Comparison of ENCODE assay signal across 28 cellular contexts in the genomic region with DNA sequence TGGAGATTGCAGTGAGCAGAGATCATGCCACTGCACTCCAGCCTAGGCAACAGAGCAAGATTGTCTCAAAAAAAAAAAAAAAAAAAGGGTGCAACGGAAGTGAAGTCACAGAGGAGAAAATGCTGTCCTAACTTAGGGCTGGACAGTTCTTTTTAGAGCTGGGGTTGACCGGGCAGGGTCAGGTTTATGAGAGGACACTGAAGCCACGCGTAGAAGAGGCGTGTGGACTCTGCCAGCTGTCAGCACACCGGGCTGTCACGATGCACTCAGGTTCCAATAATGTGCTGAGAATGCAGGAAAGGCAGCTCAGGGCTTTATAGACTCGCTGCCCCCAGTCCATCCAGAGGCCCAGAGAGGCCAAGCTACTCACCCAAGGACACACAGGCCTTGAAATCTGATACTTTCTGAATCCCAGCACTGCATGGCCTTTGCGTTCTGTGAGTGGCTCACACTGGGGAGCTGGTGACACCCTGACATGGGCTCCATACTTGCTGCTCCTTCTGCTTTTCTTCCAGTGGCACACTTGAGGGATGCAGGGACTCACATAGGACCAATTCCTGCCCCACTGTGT. TPM values are rescaled to one million over a fixed set of nuclear protein-coding genes. Genes with fewer than 3 reads are reported as not detected.
DNase-seq lines count a peak whose midpoint lies in the region; ATAC-seq, FAIRE-seq and TF ChIP-seq lines count a peak whose summit lies in the region.
"Had no signal": no experiment of that assay in that cellular context is flagged by ENCODE, and none has a peak within 500 bp of the region (broad histone marks: within the 10 kb centered on the region; RNA-seq: fewer than 3 reads in every experiment).

No MANE protein-coding gene starts in this region.

- no peak overlapping the region for H2AFZ ChIP-seq in H1 (ENCODE audit: low read length)

- H3K9me3 ChIP-seq in H1 (ENCODE audit: insufficient read depth in 2 of 2, low read depth in 1 of 2, low read length in 1 of 2): no peaks in the 10 kb centered on the region
- H3K9me3 ChIP-seq: BE2C had no signal

- H4K8ac ChIP-seq in H1 (ENCODE audit: extremely low read depth, insufficient read depth, low read length): no peak overlapping the region

- no peak for ATAC-seq in GM21717 (IDR thresholded peaks at IDR 0.05; ENCODE audit: unreplicated experiment)
- no peak for ATAC-seq in HG02973 (IDR thresholded peaks at IDR 0.05; ENCODE audit: unreplicated experiment)
- ATAC-seq: GM12878, HCT116 had no signal

- no peak overlapping the region for H3K4ac ChIP-seq in H1 (replicated peaks; ENCODE audit: insufficient read length, low read depth, low read length)

- peaks cover 0 to 8% (median 5%) of the 10 kb centered on the region in 4 experiments; a peak in 5 of 7 replicates for H3K4me1 ChIP-seq in H1 (replicated peaks in 1 of 4; ENCODE audit: control insufficient read depth in 3 of 4, insufficient read depth in 4 of 4, low read length in 3 of 4)
- H3K4me1 ChIP-seq: BE2C had no signal

- POLR2A ChIA-PET in H1 (lab: Charles Lee; ENCODE audit: partially characterized antibody): interaction anchor here (0.6 to 0.7 kb wide), 2 partner anchors 101 to 328 kb away, joined by 3 read pairs; no protein-coding TSS in a partner anchor

- H2BK120ac ChIP-seq in H1 (replicated peaks; ENCODE audit: low read depth, low read length): no peak overlapping the region

- peak overlapping the region; percentile 4 for H3K27ac Mint-ChIP-seq in nephron progenitor cell
- H3K27ac Mint-ChIP-seq: CD8-positive, alpha-beta memory T cell had no signal

- no peak overlapping the region for H2BK5ac ChIP-seq in H1 (ENCODE audit: low read depth, low read length)

- no peak overlapping the region for H2BK15ac ChIP-seq in H1 (ENCODE audit: low read length)

- no peak for TF ChIP-seq CTCF in H1 (IDR thresholded peaks at IDR 0.05; ENCODE audit: control extremely low read depth in 1 of 3, insufficient read depth in 1 of 3, low read depth in 1 of 3, low read length in 3 of 3)
- no peak for TF ChIP-seq CTCF in nephron progenitor cell (IDR thresholded peaks at IDR 0.05)

- no peak for TF ChIP-seq POLR2A in H1 (IDR thresholded peaks at IDR 0.05; ENCODE audit: control extremely low read depth in 1 of 2, low read depth in 2 of 2, low read length in 2 of 2)

- CTCF ChIA-PET in H1 (lab: Charles Lee; ENCODE audit: partially characterized antibody): interaction anchor here (0.6 to 2.7 kb wide), 7 partner anchors 13 to 485 kb away, joined by 3 to 8 read pairs (median 5); no protein-coding TSS in a partner anchor

- H3K79me1 ChIP-seq in H1 (ENCODE audit: low read depth, low read length): no peaks in the 10 kb centered on the region

- H3K27me3 ChIP-seq in H1 (replicated peaks in 1 of 4; ENCODE audit: control insufficient read depth in 3 of 4, extremely low read depth in 1 of 4, insufficient read depth in 3 of 4, low read length in 3 of 4): no peaks in the 10 kb centered on the region
- H3K27me3 ChIP-seq: BE2C had no signal

- H4K20me1 ChIP-seq in H1 (replicated peaks in 1 of 2; ENCODE audit: control insufficient read depth in 1 of 2, insufficient read depth in 2 of 2, low read length in 2 of 2): no peaks in the 10 kb centered on the region

- no peaks in the 10 kb centered on the region for H3K36me3 ChIP-seq in H1 (ENCODE audit: control insufficient read depth in 2 of 4, insufficient read depth in 4 of 4, low read length in 3 of 4)
- H3K36me3 ChIP-seq: BE2C had no signal

- H3K27me3 Mint-ChIP-seq in nephron progenitor cell (ENCODE audit: low read depth, poor library complexity): peaks cover 6% of the 10 kb centered on the region

- no peak overlapping the region for H3K4me3 ChIP-seq in H1 (ENCODE audit: extremely low read depth in 1 of 4, insufficient read depth in 2 of 4, low read depth in 3 of 4, low read length in 4 of 4)
- H3K4me3 ChIP-seq: GM12878, SK-N-MC had no signal

- H3K18ac ChIP-seq in H1 (ENCODE audit: extremely low read depth, low read length): no peak overlapping the region

- TF ChIP-seq RAD21 in H1 (IDR thresholded peaks at IDR 0.05 in 1 of 2, conservative IDR thresholded peaks at IDR 0.05 in 1 of 2; ENCODE audit: low read depth in 2 of 2, low read length in 2 of 2): no peak

- 93% methylated on average over 9 of the region's 9 CpGs; no CpG with 5 or more reads in 1 of the 2 experiments for WGBS in H1 (ENCODE audit: extremely low coverage in 1 of 2, insufficient coverage in 1 of 2, insufficient read length in 1 of 2, insufficient replicate concordance in 2 of 2, low coverage in 1 of 2, low lambda C conversion rate in 2 of 2, missing lambda C conversion rate in 1 of 2), 2 experiments

- no peak overlapping the region for H2BK12ac ChIP-seq in H1 (ENCODE audit: low read depth, low read length)

- DNase-seq in RPMI8226: peak; percentile 15
- DNase-seq in H1 (ENCODE audit: low read depth in 1 of 2, low spot score in 2 of 2): no peak
- no peak for DNase-seq in nephron progenitor cell
- DNase-seq in KG1 (lab: John Stamatoyannopoulos, UW): no peak
- DNase-seq in NCI-H69 (lab: John Stamatoyannopoulos, UW): no peak
- DNase-seq: BE2C; CD8-positive, alpha-beta memory T cell; DMS 273 treated with DMSO at 0.1 percent for 48 hours; DMS79; EL; GDM1; NCI-H1092; NCI-H1417 treated with DMSO at 0.1 percent for 48 hours; NCI-H1694 treated with DMSO at 0.1 percent for 48 hours; NCI-H2081; NCI-H2227 treated with DMSO at 0.1 percent for 48 hours; NCI-H526 treated with DMSO at 0.1 percent for 48 hours; SIG-M5 had no signal

- no peak overlapping the region for H3K23ac ChIP-seq in H1 (ENCODE audit: insufficient read length)

- H3K56ac ChIP-seq in H1 (replicated peaks; ENCODE audit: insufficient read length, low read depth, low read length): no peak overlapping the region

- H4K5ac ChIP-seq in H1 (ENCODE audit: insufficient read length, low read depth, low read length): no peak overlapping the region

- no peak overlapping the region for H3K4me3 Mint-ChIP-seq in nephron progenitor cell
- H3K4me3 Mint-ChIP-seq: CD14-positive monocyte; CD8-positive, alpha-beta memory T cell had no signal

- H2AK5ac ChIP-seq in H1 (ENCODE audit: low read depth, low read length): no peak overlapping the region

- FAIRE-seq in H1 (lab: Jason Lieb, UNC): no peak
- FAIRE-seq: GM12878, HTR-8/SVneo had no signal

- H3K23me2 ChIP-seq in H1 (ENCODE audit: low read depth, low read length): 0 out of 2 replicates have a peak, but pooled peaks cover 2% of the 10 kb centered on the region

- H3K4me2 ChIP-seq in H1 (ENCODE audit: insufficient read depth in 1 of 2, low read depth in 2 of 2, low read length in 2 of 2): no peak overlapping the region

- H3K27ac ChIP-seq in H1 (ENCODE audit: low read depth, low read length): no peak overlapping the region
- H3K27ac ChIP-seq: RWPE1, SK-N-MC had no signal

- no peak overlapping the region for H3K14ac ChIP-seq in H1 (ENCODE audit: insufficient read length)

- no peak overlapping the region for H3K9ac ChIP-seq in H1 (replicated peaks in 1 of 4; ENCODE audit: extremely low read depth in 1 of 4, low read depth in 3 of 4, low read length in 3 of 4)

- no peak overlapping the region for H4K91ac ChIP-seq in H1 (replicated peaks; ENCODE audit: insufficient read length, low read length)

- H3K4me1 Mint-ChIP-seq in nephron progenitor cell: peaks cover 19% of the 10 kb centered on the region
- H3K4me1 Mint-ChIP-seq: CD8-positive, alpha-beta memory T cell had no signal

- no peaks in the 10 kb centered on the region for H3K9me3 Mint-ChIP-seq in nephron progenitor cell
- H3K9me3 Mint-ChIP-seq: CD8-positive, alpha-beta memory T cell had no signal

- H3K36me3 Mint-ChIP-seq in nephron progenitor cell (ENCODE audit: low read depth): no peaks in the 10 kb centered on the region
- H3K36me3 Mint-ChIP-seq: CD14-positive monocyte; CD8-positive, alpha-beta memory T cell had no signal

- TF ChIP-seq EP300 in H1 (IDR thresholded peaks at IDR 0.05; ENCODE audit: borderline replicate concordance in 1 of 2, low read depth in 2 of 2, low read length in 2 of 2): no peak

- no peak overlapping the region; the same call in 1 of the 2 replicates for H2BK20ac ChIP-seq in H1 (ENCODE audit: low read length)

- H3K79me2 ChIP-seq in H1 (ENCODE audit: control insufficient read depth in 1 of 2, insufficient read depth in 2 of 2, low read length in 2 of 2): no peaks in the 10 kb centered on the region

TF ChIP-seq in H1, 55 proteins besides CTCF, POLR2A, EP300 and RAD21:
- TF ChIP-seq KDM1A (IDR thresholded peaks at IDR 0.05; ENCODE audit: borderline replicate concordance, low read length): peak; percentile 45; the same call in 1 of the 2 replicates
- TF ChIP-seq EZH2 (IDR thresholded peaks at IDR 0.05; ENCODE audit: low read depth, low read length, severe bottlenecking): no peak

RNA-seq across cellular contexts. Expression of a gene that starts 28.9 kb away (rescaled TPM):
- total RNA-seq in H1 (2021; fragmentation: NEBNext Ultra II Directional; extraction: Animal tissue kit (Norgen Biotek cat#: 25700)): 43.5 and 48.4 TPM in 2 replicates
- polyA plus RNA-seq in H1 (2011; rRNA removed): 27.3 and 30.1 TPM in 2 replicates
- polyA plus RNA-seq in H1 (2011; cell fraction: cytosol; rRNA removed): 16.2 TPM
- 21.4 TPM for polyA plus RNA-seq in H1 (2011; cell fraction: nucleus; rRNA removed)
- 18.0 to 27.9 TPM (median 20.8 TPM) in 4 replicates for polyA plus RNA-seq in H1 (2012, experiment 1 of 2)
- polyA plus RNA-seq in H1 (2012, experiment 2 of 2): 19.8 TPM
- polyA plus RNA-seq in H1 (2013, experiment 1 of 2): 59.0 TPM
- polyA plus RNA-seq in H1 (2013, experiment 2 of 2): 59.1 TPM
- 26.9 and 33.5 TPM in 2 replicates for polyA minus RNA-seq in H1 (2011; rRNA and poly(A)+ RNA removed)
- 20.8 TPM for polyA minus RNA-seq in H1 (2011; cell fraction: cytosol; rRNA and poly(A)+ RNA removed)
- 23.9 TPM for polyA minus RNA-seq in H1 (2011; cell fraction: nucleus; rRNA and poly(A)+ RNA removed)

RNA-seq across cellular contexts. Expression of a gene that starts 45.3 kb away (rescaled TPM):
- total RNA-seq in H1 (2021; fragmentation: NEBNext Ultra II Directional; extraction: Animal tissue kit (Norgen Biotek cat#: 25700)): not detected in 2 replicates
- polyA plus RNA-seq in H1 (2011; rRNA removed): 0.02 TPM in 1 of 2 replicates, not detected in the other
- polyA plus RNA-seq in H1 (2011; cell fraction: cytosol; rRNA removed): 0.08 TPM
- not detected for polyA plus RNA-seq in H1 (2011; cell fraction: nucleus; rRNA removed)
- 0.50 TPM in 1 of 4 replicates, not detected in the others for polyA plus RNA-seq in H1 (2012, experiment 1 of 2)
- polyA plus RNA-seq in H1 (2012, experiment 2 of 2): not detected
- polyA plus RNA-seq in H1 (2013, experiment 1 of 2): 0.02 TPM
- polyA plus RNA-seq in H1 (2013, experiment 2 of 2): not detected
- not detected in 2 replicates for polyA minus RNA-seq in H1 (2011; rRNA and poly(A)+ RNA removed)
- polyA minus RNA-seq in H1 (2011; cell fraction: cytosol; rRNA and poly(A)+ RNA removed): not detected
- polyA minus RNA-seq in H1 (2011; cell fraction: nucleus; rRNA and poly(A)+ RNA removed): not detected
- total RNA-seq: CD8-positive, alpha-beta memory T cell; H4; NCI-H460 had no signal
- polyA plus RNA-seq: CD14-positive monocyte; CD8-positive, alpha-beta memory T cell; GM12878 had no signal
